ENCODE assay signal across 21 cellular contexts in the genomic region with DNA sequence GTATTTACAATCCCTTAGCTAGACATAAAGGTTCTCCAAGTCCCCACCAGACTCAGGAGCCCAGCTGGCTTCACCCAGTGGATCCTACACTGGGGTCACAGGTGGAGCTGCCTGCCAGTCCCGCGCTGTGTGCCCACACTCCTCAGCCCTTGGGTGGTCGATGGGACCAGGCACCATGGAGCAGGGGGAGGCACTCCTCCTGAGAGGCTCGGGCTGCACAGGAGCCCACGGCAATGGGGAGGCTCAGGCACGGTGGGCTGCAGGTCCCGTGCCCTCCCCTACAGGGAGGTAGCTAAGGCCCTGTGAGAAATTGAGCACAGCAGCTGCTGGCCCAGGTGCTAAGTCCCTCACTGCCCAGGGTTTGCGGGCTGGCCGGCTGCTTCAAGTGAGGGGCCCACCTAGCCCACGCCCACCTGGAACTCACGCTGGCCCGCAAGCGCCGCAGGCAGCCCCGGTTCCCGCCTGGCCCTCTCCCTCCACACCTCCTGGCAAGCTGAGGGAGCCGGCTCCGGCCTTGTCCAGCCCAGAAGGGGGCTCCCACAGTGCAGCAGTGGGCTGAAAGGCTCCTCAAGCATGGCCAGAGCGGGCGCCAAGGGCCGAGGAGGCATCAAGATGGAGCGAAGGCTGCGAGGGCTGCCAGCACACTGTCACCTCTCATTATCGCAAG.
"Had no signal": no experiment of that assay in that cellular context is flagged by ENCODE, and none has a peak within 500 bp of the region (broad histone marks: within the 10 kb centered on the region; RNA-seq: fewer than 3 reads in every experiment).

No MANE protein-coding gene starts in this region.

- H3K4me3 ChIP-seq: K562, SJCRH30 had no signal

- H3K27me3 ChIP-seq: SJCRH30 had no signal

- DNase-seq: NCI-H1092 treated with DMSO at 0.1 percent for 48 hours, NCI-H1436, NCI-H187, NCI-H2029, NCI-H2081 treated with DMSO at 0.1 percent for 48 hours, NCI-H2171, NCI-H226, NCI-H446, NCI-H510A, NCI-H524 treated with DMSO at 0.1 percent for 48 hours, NCI-H69, NCI-H774, SHP77 treated with DMSO at 0.1 percent for 48 hours had no signal

- H3K27me3 Mint-ChIP-seq: IgD-negative memory B cell had no signal

- H3K27ac Mint-ChIP-seq: IgD-negative memory B cell had no signal

- H3K36me3 Mint-ChIP-seq: IgD-negative memory B cell had no signal

- H3K4me1 Mint-ChIP-seq: IgD-negative memory B cell had no signal

- H3K27ac ChIP-seq: HL-60, KMS-11, RWPE1, SJCRH30 had no signal

- H3K4me3 Mint-ChIP-seq: IgD-negative memory B cell had no signal

- H3K9me3 ChIP-seq: SJCRH30 had no signal

- ATAC-seq: K562, Panc1, SK-N-SH treated with all-trans-retinoic acid at 6 μM for 48 hours had no signal

- H3K4me1 ChIP-seq: SJCRH30 had no signal
